1 cellular context compared by ENCODE assay signal in the genomic region with DNA sequence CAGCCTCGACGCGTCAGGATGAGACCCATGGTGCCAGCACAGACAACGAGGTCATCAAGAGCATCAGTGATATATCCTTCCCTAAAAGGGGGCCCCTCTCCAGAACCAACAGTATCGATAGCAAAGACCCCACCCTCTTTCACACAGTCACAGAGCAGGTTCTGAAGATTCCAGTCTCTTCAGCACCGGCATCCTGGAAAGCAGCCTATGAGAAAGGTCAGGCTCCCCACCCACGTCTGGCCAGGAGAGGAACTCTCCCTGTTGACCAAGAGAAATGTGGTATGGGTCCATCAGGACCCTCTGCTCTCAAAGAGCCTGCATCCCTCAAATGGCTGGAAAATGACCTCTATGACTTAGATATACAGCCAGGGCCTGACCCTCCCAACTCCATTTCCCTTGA.
TF ChIP-seq lines count a peak whose summit lies in the region.

No MANE protein-coding gene starts in this region.

TF ChIP-seq in SK-N-SH treated with all-trans-retinoic acid at 6 μM for 48 hours, 23 proteins besides CTCF, POLR2A, EP300 and RAD21 (continued from another document):
- TF ChIP-seq, protein P1, sequence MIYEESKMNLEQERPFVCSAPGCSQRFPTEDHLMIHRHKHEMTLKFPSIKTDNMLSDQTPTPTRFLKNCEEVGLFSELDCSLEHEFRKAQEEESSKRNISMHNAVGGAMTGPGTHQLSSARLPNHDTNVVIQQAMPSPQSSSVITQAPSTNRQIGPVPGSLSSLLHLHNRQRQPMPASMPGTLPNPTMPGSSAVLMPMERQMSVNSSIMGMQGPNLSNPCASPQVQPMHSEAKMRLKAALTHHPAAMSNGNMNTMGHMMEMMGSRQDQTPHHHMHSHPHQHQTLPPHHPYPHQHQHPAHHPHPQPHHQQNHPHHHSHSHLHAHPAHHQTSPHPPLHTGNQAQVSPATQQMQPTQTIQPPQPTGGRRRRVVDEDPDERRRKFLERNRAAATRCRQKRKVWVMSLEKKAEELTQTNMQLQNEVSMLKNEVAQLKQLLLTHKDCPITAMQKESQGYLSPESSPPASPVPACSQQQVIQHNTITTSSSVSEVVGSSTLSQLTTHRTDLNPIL (CRISPR knock-in tag; IDR thresholded peaks at IDR 0.05; ENCODE audit: low read depth): no peak
- no peak for TF ChIP-seq ARNTL (CRISPR knock-in tag; IDR thresholded peaks at IDR 0.05; ENCODE audit: borderline replicate concordance, low read depth)
- no peak for TF ChIP-seq SNAI2 (CRISPR knock-in tag; IDR thresholded peaks at IDR 0.05)
- no peak for TF ChIP-seq TCF4 (CRISPR knock-in tag; IDR thresholded peaks at IDR 0.05; ENCODE audit: borderline replicate concordance)
- TF ChIP-seq PPARA (CRISPR knock-in tag; IDR thresholded peaks at IDR 0.05; ENCODE audit: borderline replicate concordance): no peak
- no peak for TF ChIP-seq RARB (CRISPR knock-in tag; IDR thresholded peaks at IDR 0.05)
